In genomic region chr3:46938118-46938517, GRCh38 we compare ENCODE assay signal across 16 cellular contexts. TPM values are rescaled to one million over a fixed set of nuclear protein-coding genes. Genes with fewer than 3 reads are reported as not detected.
DNase-seq lines count a peak whose midpoint lies in the region; ATAC-seq, FAIRE-seq and TF ChIP-seq lines count a peak whose summit lies in the region.
"Had no signal": no experiment of that assay in that cellular context is flagged by ENCODE, and none has a peak within 500 bp of the region (broad histone marks: within the 10 kb centered on the region; RNA-seq: fewer than 3 reads in every experiment).

No MANE protein-coding gene starts in this region.

- peaks cover 46% of the 10 kb centered on the region for H3K4me1 Mint-ChIP-seq in astrocyte (ENCODE audit: low read depth, unreplicated experiment)
- H3K4me1 Mint-ChIP-seq in natural killer cell treated with Interleukin-12 subunit alpha and Interleukin-12 subunit beta and Interleukin-15 and Interleukin-18, amount 100 ng/mL, for 72 hours (ENCODE audit: low read depth in 2 of 2), result peaks cover 51 to 52% of the 10 kb centered on the region in 2 donors

- no peaks in the 10 kb centered on the region for H3K9me3 Mint-ChIP-seq in astrocyte (ENCODE audit: unreplicated experiment)
- H3K9me3 Mint-ChIP-seq in natural killer cell treated with Interleukin-12 subunit alpha and Interleukin-12 subunit beta and Interleukin-15 and Interleukin-18, amount 100 ng/mL, for 72 hours, result no peaks in the 10 kb centered on the region
- H3K9me3 Mint-ChIP-seq: mesothelial cell of epicardium, WTC11 had no signal

- H3K9me3 ChIP-seq in left ventricle myocardium inferior (replicated peaks) (no peaks in the 10 kb centered on the region), astrocyte (ENCODE audit: insufficient read depth, low read depth, low read length) (no peaks in the 10 kb centered on the region), uterus (no peaks in the 10 kb centered on the region)
- H3K9me3 ChIP-seq: tibial nerve had no signal

- H4K20me1 ChIP-seq in astrocyte (ENCODE audit: insufficient read depth, low read length), result peaks cover 90% of the 10 kb centered on the region

- no peak overlapping the region for H2AFZ ChIP-seq in astrocyte (ENCODE audit: low read depth, low read length)

- H3K9ac ChIP-seq in astrocyte (ENCODE audit: low read length), result no peak overlapping the region

- H3K27me3 ChIP-seq in left ventricle myocardium inferior (ENCODE audit: low read depth) (no peaks in the 10 kb centered on the region), astrocyte (ENCODE audit: insufficient read depth, low read length) (no peaks in the 10 kb centered on the region), uterus (no peaks in the 10 kb centered on the region)
- H3K27me3 ChIP-seq: tibial nerve had no signal

- H3K36me3 Mint-ChIP-seq in astrocyte (ENCODE audit: low read depth, unreplicated experiment), result peaks cover 20% of the 10 kb centered on the region
- H3K36me3 Mint-ChIP-seq in natural killer cell treated with Interleukin-12 subunit alpha and Interleukin-12 subunit beta and Interleukin-15 and Interleukin-18, amount 100 ng/mL, for 72 hours, result peaks cover 18% of the 10 kb centered on the region

- TF ChIP-seq CTCF in left ventricle myocardium inferior (IDR thresholded peaks at IDR 0.05; ENCODE audit: borderline replicate concordance) (no peak), astrocyte (IDR thresholded peaks at IDR 0.05; ENCODE audit: insufficient read depth, low read depth, low read length) (no peak), uterus (IDR thresholded peaks at IDR 0.05) (no peak)

- H3K4me3 Mint-ChIP-seq in astrocyte (ENCODE audit: unreplicated experiment), result no peak overlapping the region
- no peak overlapping the region for H3K4me3 Mint-ChIP-seq in natural killer cell treated with Interleukin-12 subunit alpha and Interleukin-12 subunit beta and Interleukin-15 and Interleukin-18, amount 100 ng/mL, for 72 hours
- H3K4me3 Mint-ChIP-seq: mesothelial cell of epicardium, WTC11 had no signal

- H3K79me2 ChIP-seq in astrocyte (ENCODE audit: insufficient read depth, low read length), result peaks cover 85% of the 10 kb centered on the region

- H3K4me2 ChIP-seq in astrocyte (ENCODE audit: low read length), result no peak overlapping the region

- TF ChIP-seq POLR2A in uterus (IDR thresholded peaks at IDR 0.05), result no peak

- intact Hi-C loops in left ventricle myocardium inferior (cut with micrococcal nuclease), result no loop called here
- intact Hi-C loops in Right ventricle myocardium superior (cut with DNase I), result no loop called here
- intact Hi-C loops in uterus (cut with DNase I; ENCODE audit: low total_unique reads), result no loop called here
- intact Hi-C loops in sciatic nerve (cut with DNase I), result no loop called here

- H3K4me1 ChIP-seq in left ventricle myocardium inferior (peaks cover 94% of the 10 kb centered on the region), astrocyte (ENCODE audit: insufficient read depth, low read length) (peaks cover 35% of the 10 kb centered on the region), uterus (peaks cover 3 to 25% of the 10 kb centered on the region in 2 donors)

- DNase-seq in left ventricle myocardium inferior (no peak), Right ventricle myocardium superior (no peak), astrocyte (ENCODE audit: low read depth) (no peak), uterus (no peak), sciatic nerve (ENCODE audit: low spot score) (no peak), GDM1 (lab: John Stamatoyannopoulos, UW) (no peak)
- DNase-seq in natural killer cell treated with Interleukin-12 subunit alpha and Interleukin-12 subunit beta and Interleukin-15 and Interleukin-18, amount 100 ng/mL, for 72 hours (ENCODE audit: low spot score), result no peak
- no peak for DNase-seq in stimulated activated CD4-positive, alpha-beta T cell treated with anti-CD3 and anti-CD28 coated beads, Interleukin-1b, Interleukin-23, amount 100 ng/mL, for 48 hours
- DNase-seq: foreskin fibroblast, NCI-H774, T-helper 1 cell had no signal

- H3K27me3 Mint-ChIP-seq in astrocyte (ENCODE audit: low read depth, unreplicated experiment), result no peaks in the 10 kb centered on the region
- no peaks in the 10 kb centered on the region for H3K27me3 Mint-ChIP-seq in natural killer cell treated with Interleukin-12 subunit alpha and Interleukin-12 subunit beta and Interleukin-15 and Interleukin-18, amount 100 ng/mL, for 72 hours

- H3K27ac ChIP-seq in left ventricle myocardium inferior (replicated peaks), result peak overlapping the region; percentile 90
- no peak overlapping the region for H3K27ac ChIP-seq in astrocyte (ENCODE audit: low read depth, low read length)
- H3K27ac ChIP-seq in uterus, result peak overlapping the region; percentile 4 to 93

- no peak overlapping the region for H3K4me3 ChIP-seq in left ventricle myocardium inferior
- H3K4me3 ChIP-seq in astrocyte (ENCODE audit: insufficient read depth, low read depth, low read length), result no peak overlapping the region
- H3K4me3 ChIP-seq in uterus, result no peak overlapping the region
- H3K4me3 ChIP-seq: tibial nerve had no signal

- H3K36me3 ChIP-seq in left ventricle myocardium inferior (peaks cover 25% of the 10 kb centered on the region), astrocyte (ENCODE audit: insufficient read depth, low read length) (no peaks in the 10 kb centered on the region), uterus (no peaks in the 10 kb centered on the region)

- peak overlapping the region; percentile 18 for H3K27ac Mint-ChIP-seq in astrocyte (ENCODE audit: unreplicated experiment)
- peak overlapping the region; percentile 35 to 51 for H3K27ac Mint-ChIP-seq in natural killer cell treated with Interleukin-12 subunit alpha and Interleukin-12 subunit beta and Interleukin-15 and Interleukin-18, amount 100 ng/mL, for 72 hours
- H3K27ac Mint-ChIP-seq: mesothelial cell of epicardium, WTC11 had no signal

- no peak for FAIRE-seq in astrocyte (lab: Jason Lieb, UNC)
- FAIRE-seq: endometrium, H54 had no signal

- ATAC-seq in Right ventricle myocardium superior (ENCODE audit: poor library complexity) (no peak), sciatic nerve (no peak)
- no peak for ATAC-seq in natural killer cell treated with Interleukin-12 subunit alpha and Interleukin-12 subunit beta and Interleukin-15 and Interleukin-18, amount 100 ng/mL, for 72 hours
- ATAC-seq: WTC11 had no signal

RNA-seq across cellular contexts. Expression of gene CCDC12, which starts 38.4 kb away (rescaled TPM):
- total RNA-seq in left ventricle myocardium inferior, result 31.0 TPM
- total RNA-seq in Right ventricle myocardium superior, result 29.2 TPM
- total RNA-seq in astrocyte, result 26.2 and 29.0 TPM in 2 replicates
- 10 to 100 TPM; 58.0 to 89.8 TPM for total RNA-seq in natural killer cell treated with Interleukin-12 subunit alpha and Interleukin-12 subunit beta and Interleukin-15 and Interleukin-18, amount 100 ng/mL, for 72 hours
- total RNA-seq in uterus, result 10 to 100 TPM in 3 of 4 donors, 1 to 10 TPM in 1; 4.1 to 92.0 (median 41.2) TPM
- 40.9 TPM for total RNA-seq in sciatic nerve

RNA-seq across cellular contexts. Expression of gene NBEAL2, which starts 41.3 kb away (rescaled TPM):
- total RNA-seq in left ventricle myocardium inferior (12.6 TPM), Right ventricle myocardium superior (11.7 TPM), astrocyte (11.4 and 14.8 TPM in 2 replicates), uterus (10 to 100 TPM; 13.1 to 41.1 (median 23.8) TPM), sciatic nerve (44.0 TPM)
- 100 to 1,000 TPM; 121 to 255 TPM for total RNA-seq in natural killer cell treated with Interleukin-12 subunit alpha and Interleukin-12 subunit beta and Interleukin-15 and Interleukin-18, amount 100 ng/mL, for 72 hours
